5 cellular contexts compared by ENCODE assay signal in the genomic region with DNA sequence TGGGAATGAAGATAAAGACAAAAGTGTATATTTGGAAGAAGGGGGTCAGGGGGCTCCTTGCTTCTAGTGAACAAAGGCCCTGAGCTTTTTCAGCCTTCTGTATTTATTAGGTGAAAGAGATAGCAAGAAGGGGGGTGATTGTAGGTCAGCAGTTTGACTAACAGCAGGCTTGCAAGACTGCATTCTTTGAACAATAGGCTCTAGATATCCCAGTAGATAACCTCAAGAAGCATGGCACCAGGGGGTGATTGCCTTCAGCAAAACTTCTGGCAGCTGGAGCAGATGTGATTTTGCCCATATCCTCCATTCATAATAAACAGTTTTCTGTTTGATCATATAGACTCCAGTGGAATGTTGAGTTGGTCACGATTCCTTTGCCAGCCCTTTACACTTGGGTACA.
"Had no signal": no experiment of that assay in that cellular context is flagged by ENCODE, and none has a peak within 500 bp of the region (broad histone marks: within the 10 kb centered on the region; RNA-seq: fewer than 3 reads in every experiment).

No MANE protein-coding gene starts in this region.

- H3K4me1 Mint-ChIP-seq: IgD-negative memory B cell had no signal

- H3K4me3 Mint-ChIP-seq: IgD-negative memory B cell had no signal

- H3K27ac Mint-ChIP-seq: IgD-negative memory B cell had no signal

- DNase-seq: IMR-90, KBM-7 had no signal

- H3K4me3 ChIP-seq: K562 had no signal

- H3K27ac ChIP-seq: HL-60 had no signal
